In the genomic region with DNA sequence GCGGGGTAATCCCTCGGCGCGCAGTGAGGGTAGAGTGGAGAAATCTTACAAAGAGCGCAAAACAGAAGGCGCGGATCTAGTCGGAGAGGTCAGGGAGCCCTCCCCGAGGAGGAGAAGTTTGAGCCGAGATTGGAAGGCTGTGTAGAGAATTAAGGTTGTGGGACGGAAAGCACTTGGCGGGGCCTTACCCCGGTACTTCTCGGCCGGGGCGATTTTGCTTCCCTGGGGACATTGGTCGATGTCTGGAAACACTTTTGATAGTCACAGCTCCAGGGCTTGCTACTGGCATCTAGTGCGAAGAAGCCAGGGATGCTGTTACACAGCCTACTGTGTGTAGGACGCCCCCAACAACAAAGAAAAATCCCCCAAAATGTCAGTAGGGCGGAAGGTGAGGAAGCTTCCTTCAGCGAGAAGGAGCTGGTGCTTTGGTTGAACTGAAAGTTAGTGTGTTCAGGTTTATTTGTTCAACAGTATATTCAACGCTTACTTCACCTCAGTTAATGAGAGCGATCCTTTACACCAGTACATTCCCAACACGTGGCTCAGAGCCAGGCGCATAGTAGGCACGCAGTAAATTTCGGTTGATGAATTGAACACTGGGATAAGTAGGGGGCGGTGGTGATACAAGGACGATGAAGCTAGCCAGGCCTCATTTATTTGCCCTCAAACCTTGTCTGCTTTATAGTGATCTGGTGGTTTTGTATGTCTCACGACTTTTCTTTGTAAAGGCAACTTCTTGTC, we compare ENCODE assay signal across 1 cellular context.
TF ChIP-seq lines count a peak whose summit lies in the region.

No MANE protein-coding gene starts in this region.

TF ChIP-seq in IMR-90, 13 proteins besides CTCF, POLR2A, EP300 and RAD21:
- TF ChIP-seq SMC3 (IDR thresholded peaks at IDR 0.05; ENCODE audit: low read depth, low read length) (no peak), FOS (IDR thresholded peaks at IDR 0.05; ENCODE audit: low read depth, low read length) (no peak), RCOR1 (IDR thresholded peaks at IDR 0.05; ENCODE audit: insufficient replicate concordance, low read length) (no peak), RFX5 (IDR thresholded peaks at IDR 0.05; ENCODE audit: low read depth, low read length) (no peak), BHLHE40 (IDR thresholded peaks at IDR 0.05; ENCODE audit: low read depth, low read length) (no peak), MXI1 (IDR thresholded peaks at IDR 0.05; ENCODE audit: borderline replicate concordance, low read depth, low read length) (no peak), CEBPB (IDR thresholded peaks at IDR 0.05; ENCODE audit: low read depth, low read length) (no peak), CHD1 (IDR thresholded peaks at IDR 0.05; ENCODE audit: low read depth, low read length) (no peak), MAZ (IDR thresholded peaks at IDR 0.05; ENCODE audit: borderline replicate concordance, low read depth, low read length) (no peak), NFE2L2 (IDR thresholded peaks at IDR 0.05; ENCODE audit: low read depth, low read length) (no peak)
- TF ChIP-seq, protein P1, sequence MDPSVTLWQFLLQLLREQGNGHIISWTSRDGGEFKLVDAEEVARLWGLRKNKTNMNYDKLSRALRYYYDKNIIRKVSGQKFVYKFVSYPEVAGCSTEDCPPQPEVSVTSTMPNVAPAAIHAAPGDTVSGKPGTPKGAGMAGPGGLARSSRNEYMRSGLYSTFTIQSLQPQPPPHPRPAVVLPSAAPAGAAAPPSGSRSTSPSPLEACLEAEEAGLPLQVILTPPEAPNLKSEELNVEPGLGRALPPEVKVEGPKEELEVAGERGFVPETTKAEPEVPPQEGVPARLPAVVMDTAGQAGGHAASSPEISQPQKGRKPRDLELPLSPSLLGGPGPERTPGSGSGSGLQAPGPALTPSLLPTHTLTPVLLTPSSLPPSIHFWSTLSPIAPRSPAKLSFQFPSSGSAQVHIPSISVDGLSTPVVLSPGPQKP (IDR thresholded peaks at IDR 0.05; ENCODE audit: borderline replicate concordance, low read depth, low read length): no peak
